In genomic region chrX:44958480-44958879, GRCh38 we compare ENCODE assay signal across 25 cellular contexts.
DNase-seq lines count a peak whose midpoint lies in the region; ATAC-seq, FAIRE-seq and TF ChIP-seq lines count a peak whose summit lies in the region.
"Had no signal": no experiment of that assay in that cellular context is flagged by ENCODE, and none has a peak within 500 bp of the region (broad histone marks: within the 10 kb centered on the region; RNA-seq: fewer than 3 reads in every experiment).

No MANE protein-coding gene starts in this region.

- H3K27me3 ChIP-seq in cardiac muscle cell (no peaks in the 10 kb centered on the region), psoas muscle (ENCODE audit: insufficient read depth in 3 of 3, low read length in 2 of 3) (no peaks in the 10 kb centered on the region), spleen (replicated peaks in 1 of 7) (no peaks in the 10 kb centered on the region)
- H3K27me3 ChIP-seq: BE2C; BLaER1 treated with 17β-estradiol and CSF1 and Interleukin-3, amounts not matched to agents 10 nM and 100 nM had no signal

- 24 to 33% (median 26%) methylated on average over 1 of the region's 1 CpG for WGBS in psoas muscle, 3 donors
- 58 to 94% (median 80%) methylated on average over 1 of the region's 1 CpG for WGBS in spleen, 5 donors

- H3K36me3 ChIP-seq in cardiac muscle cell (peaks cover 5% of the 10 kb centered on the region), psoas muscle (ENCODE audit: insufficient read depth in 1 of 2, low read depth in 1 of 2) (no peaks in the 10 kb centered on the region), spleen (peaks cover 0 to 9% (median 2%) of the 10 kb centered on the region in 6 donors)
- H3K36me3 ChIP-seq: BE2C had no signal

- H3K4me1 ChIP-seq in cardiac muscle cell (ENCODE audit: low read depth) (peaks cover 22% of the 10 kb centered on the region), psoas muscle (peaks cover 59% of the 10 kb centered on the region), spleen (peaks cover 12 to 67% (median 28%) of the 10 kb centered on the region in 6 donors)
- H3K4me1 ChIP-seq: BE2C had no signal

- H3K4me3 ChIP-seq in cardiac muscle cell (peak overlapping the region; percentile 32), psoas muscle (no peak overlapping the region), spleen (no peak overlapping the region)
- H3K4me3 ChIP-seq: A549; BLaER1 treated with 17β-estradiol and CSF1 and Interleukin-3, amounts not matched to agents 10 nM and 100 nM; HAP-1 had no signal

- ATAC-seq in left cardiac atrium (no peak), psoas muscle (peak in 3 of 4 donors; percentile 49 to 83 (median 68))
- ATAC-seq: A549 had no signal

- peak; percentile 47 for FAIRE-seq in colon (lab: Jason Lieb, UNC)
- FAIRE-seq: A549, GM12891, GM18507, H54 had no signal

- TF ChIP-seq CTCF in cardiac muscle cell (IDR thresholded peaks at IDR 0.05; ENCODE audit: low read depth, low read length) (no peak), C4-2B (conservative IDR thresholded peaks at IDR 0.05) (no peak), psoas muscle (IDR thresholded peaks at IDR 0.05) (no peak), spleen (IDR thresholded peaks at IDR 0.05 in 8 of 11, conservative IDR thresholded peaks at IDR 0.05 in 3 of 11) (no peak)

- H3K27ac ChIP-seq in cardiac muscle cell (peak overlapping the region; percentile 95), C4-2B (peak overlapping the region; percentile 77), psoas muscle (no peak overlapping the region), spleen (no peak overlapping the region)
- H3K27ac ChIP-seq: 22Rv1; A549; BLaER1 treated with 17β-estradiol and CSF1 and Interleukin-3, amounts not matched to agents 10 nM and 100 nM had no signal

- intact Hi-C loops in left cardiac atrium (cut with DNase I) = loop anchor here in 1 of 2 donors (10.0 kb wide), 1 partner anchor 84 kb away; the partner anchor contains the start of gene KDM6A
- intact Hi-C loops in psoas muscle (cut with DNase I) = loop anchor here in 1 of 2 donors (5.0 kb wide), 1 partner anchor 39 kb away; no protein-coding TSS in a partner anchor
- intact Hi-C loops in spleen (cut with DNase I; ENCODE audit: low total_unique reads) = no loop called here

- no peaks in the 10 kb centered on the region for H3K9me3 ChIP-seq in cardiac muscle cell (ENCODE audit: low read depth)
- H3K9me3 ChIP-seq in psoas muscle = no peaks in the 10 kb centered on the region
- no peaks in the 10 kb centered on the region for H3K9me3 ChIP-seq in spleen
- H3K9me3 ChIP-seq: A549, BE2C, HAP-1 had no signal

- DNase-seq in cardiac muscle cell (ENCODE audit: low read depth in 1 of 2, low spot score in 1 of 2) = no peak
- no peak for DNase-seq in left cardiac atrium
- no peak for DNase-seq in psoas muscle
- no peak for DNase-seq in A172 (ENCODE audit: low spot score)
- DNase-seq in spleen = no peak
- no peak for DNase-seq in hepatic stellate cell (ENCODE audit: low spot score)
- DNase-seq: ACHN; AML-193; BE2C; Calu3; CD4-positive, alpha-beta memory T cell; COR-L47; DMS53; DMS79 treated with DMSO at 0.1 percent for 48 hours; GF-D8; GOT3 had no signal

- TF ChIP-seq POLR2A in spleen (IDR thresholded peaks at IDR 0.05) = no peak

Comparison
In these comparisons a context has a peak if more than half of its experiments do, and no peak if none do; other contexts are left out.
1. H3K27ac ChIP-seq: peak in cardiac muscle cell (single experiment) and C4-2B (single experiment); none in psoas muscle (single experiment) and spleen (0 of 8).
2. ATAC-seq: peak in psoas muscle (3 of 4); none in left cardiac atrium (0 of 2).